In genomic region chr17:62601438-62601837, GRCh38 we compare ENCODE assay signal across 1 cellular context.
TF ChIP-seq lines count a peak whose summit lies in the region.

No MANE protein-coding gene starts in this region.

TF ChIP-seq in H1, 55 proteins besides CTCF, POLR2A, EP300 and RAD21 (continued from another document):
- TF ChIP-seq CHD7 (IDR thresholded peaks at IDR 0.05; ENCODE audit: insufficient replicate concordance, low read length) (no peak), PHF8 (conservative IDR thresholded peaks at IDR 0.05; ENCODE audit: low read depth, low read length) (no peak), YY1 (IDR thresholded peaks at IDR 0.05; ENCODE audit: low read depth, low read length) (no peak), ZNF274 (IDR thresholded peaks at IDR 0.05; ENCODE audit: borderline replicate concordance, extremely low read depth, low read length) (no peak), GTF2F1 (IDR thresholded peaks at IDR 0.05; ENCODE audit: borderline replicate concordance, low read depth, low read length) (no peak), RNF2 (IDR thresholded peaks at IDR 0.05; ENCODE audit: borderline replicate concordance, low read depth, low read length, missing control alignments, poor library complexity, severe bottlenecking) (no peak), SRF (IDR thresholded peaks at IDR 0.05; ENCODE audit: low read depth, low read length) (no peak), FOSL1 (IDR thresholded peaks at IDR 0.05; ENCODE audit: insufficient read depth, low read depth, low read length) (no peak), KDM1A (IDR thresholded peaks at IDR 0.05; ENCODE audit: borderline replicate concordance, low read length) (no peak), TAF7 (optimal IDR thresholded peaks at IDR 0.05; ENCODE audit: borderline replicate concordance, low read depth, low read length) (no peak), SIX5 (IDR thresholded peaks at IDR 0.05; ENCODE audit: low read depth, low read length) (no peak), ATF3 (IDR thresholded peaks at IDR 0.05; ENCODE audit: insufficient read depth, low read depth, low read length) (no peak), CEBPB (IDR thresholded peaks at IDR 0.05; ENCODE audit: low read depth, low read length) (no peak), CHD2 (IDR thresholded peaks at IDR 0.05; ENCODE audit: low read length) (no peak), SIRT6 (IDR thresholded peaks at IDR 0.05; ENCODE audit: low read length) (no peak), RBBP5 (IDR thresholded peaks at IDR 0.05; ENCODE audit: borderline replicate concordance, low read depth, low read length) (no peak), BRCA1 (IDR thresholded peaks at IDR 0.05; ENCODE audit: low read depth, low read length) (no peak), KDM4A (IDR thresholded peaks at IDR 0.05; ENCODE audit: low read depth, low read length, severe bottlenecking) (no peak)
